Comparison of ENCODE assay signal across 1 cellular context in genomic region chr6:106118835-106119443, GRCh38.
A peak's percentile ranks its signal among the peaks of the same experiment; 100 is the strongest.
TF ChIP-seq lines count a peak whose summit lies in the region.

No MANE protein-coding gene starts in this region.

TF ChIP-seq in K562, 482 proteins besides CTCF, POLR2A, EP300 and RAD21:
- TF ChIP-seq ZNF583 (CRISPR knock-in tag; IDR thresholded peaks at IDR 0.05): peak; percentile 91; the same call in 1 of the 2 replicates
- TF ChIP-seq FOXA1 (IDR thresholded peaks at IDR 0.05; ENCODE audit: borderline replicate concordance): no peak
- peak; percentile 50 for TF ChIP-seq CEBPB (tag; IDR thresholded peaks at IDR 0.05)
- no peak for TF ChIP-seq CEBPG (CRISPR knock-in tag; IDR thresholded peaks at IDR 0.05)
- 0 out of 4 replicates have a peak, but pooled peaks of 1 of the 2 experiments have one; percentile 17 for TF ChIP-seq CEBPG (tag; conservative IDR thresholded peaks at IDR 0.05 in 1 of 2, IDR thresholded peaks at IDR 0.05 in 1 of 2)
